17 cellular contexts compared by ENCODE assay signal in the genomic region with DNA sequence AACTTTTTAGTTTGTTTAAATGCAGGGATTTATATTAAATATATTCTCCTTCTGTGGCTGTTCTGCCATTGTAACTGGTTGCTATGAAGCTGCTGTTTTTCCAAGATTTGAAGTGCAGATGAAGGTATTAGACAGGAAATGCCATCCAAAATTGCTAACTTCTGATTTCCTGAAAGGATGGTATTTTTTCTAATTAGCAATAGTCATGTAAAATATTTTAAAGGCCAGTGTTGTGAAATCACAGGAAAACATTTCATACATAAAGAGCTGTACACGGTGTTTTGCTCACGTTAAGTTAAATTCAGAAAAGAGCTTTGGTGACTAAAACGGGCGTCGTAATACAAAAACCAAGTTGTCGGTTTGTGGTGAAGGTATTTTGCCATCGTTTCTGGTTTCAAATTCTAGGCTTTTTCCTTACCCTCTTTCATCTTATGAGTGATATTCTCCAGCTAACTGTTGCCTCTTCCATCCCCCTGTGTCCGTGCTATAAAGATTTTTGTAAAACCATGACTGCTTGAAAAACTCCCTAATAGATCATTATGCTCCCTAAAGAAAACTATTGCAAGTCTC. TPM values are rescaled to one million over a fixed set of nuclear protein-coding genes. Genes with fewer than 3 reads are reported as not detected.
DNase-seq lines count a peak whose midpoint lies in the region; ATAC-seq, FAIRE-seq and TF ChIP-seq lines count a peak whose summit lies in the region.
"Had no signal": no experiment of that assay in that cellular context is flagged by ENCODE, and none has a peak within 500 bp of the region (broad histone marks: within the 10 kb centered on the region; RNA-seq: fewer than 3 reads in every experiment).

No MANE protein-coding gene starts in this region.

- TF ChIP-seq CTCF in K562 (IDR thresholded peaks at IDR 0.05 in 2 of 3, conservative IDR thresholded peaks at IDR 0.05 in 1 of 3; ENCODE audit: insufficient read depth in 2 of 3, low read depth in 1 of 3, low read length in 3 of 3): no peak

- ATAC-seq in activated naive CD4-positive, alpha-beta T cell treated with anti-CD3 and anti-CD28 coated beads, Interleukin-2, amount 50 U/mL, for 72 hours: peak; percentile 32 to 58
- ATAC-seq in K562 (no peak), GM18520 (IDR thresholded peaks at IDR 0.05; ENCODE audit: unreplicated experiment) (no peak)
- ATAC-seq in stimulated activated naive CD8-positive, alpha-beta T cell treated with anti-CD3 and anti-CD28 coated beads, Interleukin-15, amount 100 ng/mL, for 72 hours: peak; percentile 13
- ATAC-seq: GM12878 had no signal

- no peaks in the 10 kb centered on the region for H3K27me3 ChIP-seq in K562 (ENCODE audit: control insufficient read depth in 2 of 2, insufficient read depth in 2 of 2, low read length in 2 of 2)
- H3K27me3 ChIP-seq: ascending aorta had no signal

- no peak for TF ChIP-seq EP300 in K562 (IDR thresholded peaks at IDR 0.05; ENCODE audit: low read length)

- H3K4me2 ChIP-seq in K562 (ENCODE audit: insufficient read depth, low read length): no peak overlapping the region

- no TSS peak for BruUV-seq in K562 (replicated peaks; lab: Mats Ljungman, UMichigan)

- H3K9me3 ChIP-seq in K562 (replicated peaks; ENCODE audit: control insufficient read depth, insufficient read depth, low read depth, low read length): no peaks in the 10 kb centered on the region
- H3K9me3 ChIP-seq: ascending aorta, prostate gland had no signal

- no peak overlapping the region for H3K4me3 ChIP-seq in K562
- H3K4me3 ChIP-seq: ascending aorta, GM12878, prostate gland had no signal

- H3K27me3 Mint-ChIP-seq in stimulated activated naive CD8-positive, alpha-beta T cell treated with anti-CD3 and anti-CD28 coated beads, Interleukin-15, amount 100 ng/mL, for 72 hours: no peaks in the 10 kb centered on the region
- H3K27me3 Mint-ChIP-seq in activated T-helper 1 cell treated with anti-CD3 and anti-CD28 coated beads, Interleukin-12 subunit alpha, Interleukin-12 subunit beta, Interleukin-2, Interleukin-4 antibody, amounts not matched to agents 30 ng/mL and 10 ng/mL and 1 ng/mL, durations not matched to agents 14 hours and 24 hours and 36 hours (ENCODE audit: insufficient read depth): no peaks in the 10 kb centered on the region

- peaks cover 23 to 37% of the 10 kb centered on the region in 2 experiments for H3K4me1 ChIP-seq in K562 (replicated peaks in 1 of 2; ENCODE audit: control insufficient read depth in 2 of 2, insufficient read depth in 2 of 2, low read length in 2 of 2)
- H3K4me1 ChIP-seq: prostate gland had no signal

- POLR2A ChIA-PET in K562 (lab: Yijun Ruan, JAX): no interaction called here

- H3K27ac Mint-ChIP-seq in activated naive CD4-positive, alpha-beta T cell treated with anti-CD3 and anti-CD28 coated beads, Interleukin-2, amount 50 U/mL, for 72 hours: peak overlapping the region in 1 of 2 donors; percentile 23
- no peak overlapping the region for H3K27ac Mint-ChIP-seq in stimulated activated naive CD8-positive, alpha-beta T cell treated with anti-CD3 and anti-CD28 coated beads, Interleukin-15, amount 100 ng/mL, for 72 hours
- no peak overlapping the region for H3K27ac Mint-ChIP-seq in activated T-helper 1 cell treated with anti-CD3 and anti-CD28 coated beads, Interleukin-12 subunit alpha, Interleukin-12 subunit beta, Interleukin-2, Interleukin-4 antibody, amounts not matched to agents 30 ng/mL and 10 ng/mL and 1 ng/mL, durations not matched to agents 14 hours and 24 hours and 36 hours

- DNase-seq in activated naive CD4-positive, alpha-beta T cell treated with anti-CD3 and anti-CD28 coated beads, Interleukin-2, amount 50 U/mL, for 72 hours (ENCODE audit: low spot score in 2 of 2): no peak
- DNase-seq in activated naive CD4-positive, alpha-beta T cell (lab: John Stamatoyannopoulos, UW): no peak
- DNase-seq in NOMO-1 treated with dmso at 0.1 percent for 144 hours (lab: John Stamatoyannopoulos, UW; ENCODE audit: unreplicated experiment) (peak; percentile 45), K562 (ENCODE audit: extremely low read depth in 1 of 4, low spot score in 3 of 4) (no peak), ureter (ENCODE audit: low spot score) (no peak)
- DNase-seq in stimulated activated naive CD8-positive, alpha-beta T cell treated with anti-CD3 and anti-CD28 coated beads, Interleukin-15, amount 100 ng/mL, for 72 hours: no peak
- DNase-seq in activated T-helper 1 cell treated with anti-CD3 and anti-CD28 coated beads, Interleukin-12 subunit alpha, Interleukin-12 subunit beta, Interleukin-2, Interleukin-4 antibody, amounts not matched to agents 30 ng/mL and 10 ng/mL and 1 ng/mL, durations not matched to agents 14 hours and 24 hours and 36 hours (ENCODE audit: low spot score): no peak
- DNase-seq: DMS79 treated with DMSO at 0.1 percent for 48 hours; effector CD4-positive, alpha-beta T cell; NCI-H2171; stimulated activated CD4-positive, alpha-beta T cell treated with anti-CD3 and anti-CD28 coated beads, Interleukin-1b, Interleukin-23, amount 100 ng/mL, for 48 hours had no signal

- no peak for TF ChIP-seq RAD21 in K562 (CRISPR knock-in tag; conservative IDR thresholded peaks at IDR 0.05 in 1 of 2, IDR thresholded peaks at IDR 0.05 in 1 of 2)

- CTCF ChIA-PET in K562 (lab: Yijun Ruan, JAX; ENCODE audit: low intra/inter-chr PET ratio): no interaction called here

- H3K79me2 ChIP-seq in K562 (ENCODE audit: control insufficient read depth, insufficient read depth, low read length): peaks cover 25% of the 10 kb centered on the region

- H3K4me3 Mint-ChIP-seq in stimulated activated naive CD8-positive, alpha-beta T cell treated with anti-CD3 and anti-CD28 coated beads, Interleukin-15, amount 100 ng/mL, for 72 hours: peak overlapping the region; percentile 3 to 16
- H3K4me3 Mint-ChIP-seq in activated T-helper 1 cell treated with anti-CD3 and anti-CD28 coated beads, Interleukin-12 subunit alpha, Interleukin-12 subunit beta, Interleukin-2, Interleukin-4 antibody, amounts not matched to agents 30 ng/mL and 10 ng/mL and 1 ng/mL, durations not matched to agents 14 hours and 24 hours and 36 hours: no peak overlapping the region

- no peak overlapping the region for H3K9ac ChIP-seq in K562 (ENCODE audit: insufficient read depth in 1 of 2, low read depth in 2 of 2, low read length in 2 of 2)

- no peak for TF ChIP-seq POLR2A in K562 (conservative IDR thresholded peaks at IDR 0.05)

- H3K36me3 Mint-ChIP-seq in activated naive CD4-positive, alpha-beta T cell treated with anti-CD3 and anti-CD28 coated beads, Interleukin-2, amount 50 U/mL, for 72 hours: no peaks in the 10 kb centered on the region
- peaks cover 5% of the 10 kb centered on the region for H3K36me3 Mint-ChIP-seq in activated T-helper 1 cell treated with anti-CD3 and anti-CD28 coated beads, Interleukin-12 subunit alpha, Interleukin-12 subunit beta, Interleukin-2, Interleukin-4 antibody, amounts not matched to agents 30 ng/mL and 10 ng/mL and 1 ng/mL, durations not matched to agents 14 hours and 24 hours and 36 hours (ENCODE audit: low read depth)

- no peak overlapping the region for H2AFZ ChIP-seq in K562 (ENCODE audit: low read depth, low read length)

- in situ Hi-C loops in K562 (cut with MboI): no loop called here

- H4K20me1 ChIP-seq in K562 (replicated peaks; ENCODE audit: control insufficient read depth, insufficient read depth, low read length): peaks cover 4% of the 10 kb centered on the region; the same call in 1 of the 2 replicates

- H3K27ac ChIP-seq in K562 (ENCODE audit: extremely low read depth, low read depth, low read length): no peak overlapping the region
- H3K27ac ChIP-seq: ascending aorta had no signal

- WGBS in K562 (ENCODE audit: insufficient coverage, low coverage, missing lambda C conversion rate): 78% methylated on average over 8 of the region's 8 CpGs

- FAIRE-seq in K562 (lab: Jason Lieb, UNC): no peak
- FAIRE-seq: GM12878, keratinocyte, urothelium cell line had no signal

- no peaks in the 10 kb centered on the region; the same call in 2 of the 3 replicates for H3K36me3 ChIP-seq in K562 (ENCODE audit: control insufficient read depth, insufficient read depth, low read length)
- H3K36me3 ChIP-seq: ascending aorta, prostate gland had no signal

- peaks cover 3% of the 10 kb centered on the region for H3K9me1 ChIP-seq in K562 (ENCODE audit: control insufficient read depth, insufficient read depth, low read length)

- intact Hi-C loops in K562 (cut with micrococcal nuclease): no loop called here
- intact Hi-C loops in activated T-helper 1 cell treated with anti-CD3 and anti-CD28 coated beads, Interleukin-12 subunit alpha, Interleukin-12 subunit beta, Interleukin-2, Interleukin-4 antibody, amounts not matched to agents 30 ng/mL and 10 ng/mL and 1 ng/mL, durations not matched to agents 14 hours and 24 hours and 36 hours (cut with micrococcal nuclease): no loop called here

- H3K4me1 Mint-ChIP-seq in stimulated activated naive CD8-positive, alpha-beta T cell treated with anti-CD3 and anti-CD28 coated beads, Interleukin-15, amount 100 ng/mL, for 72 hours: peaks cover 76% of the 10 kb centered on the region
- H3K4me1 Mint-ChIP-seq in activated T-helper 1 cell treated with anti-CD3 and anti-CD28 coated beads, Interleukin-12 subunit alpha, Interleukin-12 subunit beta, Interleukin-2, Interleukin-4 antibody, amounts not matched to agents 30 ng/mL and 10 ng/mL and 1 ng/mL, durations not matched to agents 14 hours and 24 hours and 36 hours (ENCODE audit: low read depth): peaks cover 38% of the 10 kb centered on the region

- H3K9me3 Mint-ChIP-seq in activated naive CD4-positive, alpha-beta T cell treated with anti-CD3 and anti-CD28 coated beads, Interleukin-2, amount 50 U/mL, for 72 hours: no peaks in the 10 kb centered on the region
- no peaks in the 10 kb centered on the region for H3K9me3 Mint-ChIP-seq in stimulated activated naive CD8-positive, alpha-beta T cell treated with anti-CD3 and anti-CD28 coated beads, Interleukin-15, amount 100 ng/mL, for 72 hours
- H3K9me3 Mint-ChIP-seq in activated T-helper 1 cell treated with anti-CD3 and anti-CD28 coated beads, Interleukin-12 subunit alpha, Interleukin-12 subunit beta, Interleukin-2, Interleukin-4 antibody, amounts not matched to agents 30 ng/mL and 10 ng/mL and 1 ng/mL, durations not matched to agents 14 hours and 24 hours and 36 hours: no peaks in the 10 kb centered on the region

RNA-seq across cellular contexts. Expression of gene AFF1, which starts 39.8 kb away (rescaled TPM):
- 10 to 100 TPM; 41.5 to 71.7 TPM for total RNA-seq in activated naive CD4-positive, alpha-beta T cell treated with anti-CD3 and anti-CD28 coated beads, Interleukin-2, amount 50 U/mL, for 72 hours
- 144 and 172 TPM in 2 replicates for total RNA-seq in K562 (2011; cell fraction: chromatin; rRNA removed; ENCODE audit: low replicate concordance)
- 34.5 and 40.9 TPM in 2 replicates for total RNA-seq in K562 (2011; cell fraction: nucleolus; rRNA removed)
- total RNA-seq in K562 (2011; cell fraction: nucleoplasm; rRNA removed): 54.2 and 74.1 TPM in 2 replicates
- total RNA-seq in K562 (2014; rRNA removed) (16.9 and 17.1 TPM in 2 replicates), K562 (2014; rRNA removed; fragmentation: Illumina TruSeq; extraction: Trizol) (19.0 and 21.2 TPM in 2 replicates), K562 (2015; rRNA removed; fragmentation: Illumina TruSeq; extraction: Trizol) (17.8 and 20.7 TPM in 2 replicates), K562 (2021) (46.2 and 47.5 TPM in 2 replicates), ureter (194 TPM)
- polyA plus RNA-seq in K562 (2011; rRNA removed) (17.2 and 17.7 TPM in 2 replicates), K562 (2014; fragmentation: Illumina TruSeq; extraction: Trizol) (29.5 and 31.9 TPM in 2 replicates), K562 (2014; fragmentation: Nextera tagmentation; extraction: Ambion mirVana) (1 to 10 TPM; 4.1 to 9.9 TPM), K562 (2014; rRNA removed) (15.2 and 15.3 TPM in 2 replicates)
- 9.4 and 16.2 TPM in 2 replicates for polyA plus RNA-seq in K562 (2011; cell fraction: cytosol; rRNA removed)
- 37.1 and 55.1 TPM in 2 replicates for polyA plus RNA-seq in K562 (2011; cell fraction: nucleus; rRNA removed)
- 12.9 and 15.0 TPM in 2 replicates for polyA plus RNA-seq in K562 (2012)
- 71.7 and 90.0 TPM in 2 replicates for polyA minus RNA-seq in K562 (2011; rRNA and poly(A)+ RNA removed)
- polyA minus RNA-seq in K562 (2011; cell fraction: cytosol; rRNA and poly(A)+ RNA removed): 28.2 and 30.6 TPM in 2 replicates
- 35.0 and 70.0 TPM in 2 replicates for polyA minus RNA-seq in K562 (2011; cell fraction: nucleus; rRNA and poly(A)+ RNA removed)
- total RNA-seq in activated T-helper 1 cell treated with anti-CD3 and anti-CD28 coated beads, Interleukin-12 subunit alpha, Interleukin-12 subunit beta, Interleukin-2, Interleukin-4 antibody, amounts not matched to agents 30 ng/mL and 10 ng/mL and 1 ng/mL, durations not matched to agents 14 hours and 24 hours and 36 hours: 44.7 and 47.0 TPM in 2 replicates

Comparison
In these comparisons a context has a peak if more than half of its experiments do, and no peak if none do; other contexts are left out.
1. ATAC-seq: peak in activated naive CD4-positive, alpha-beta T cell treated with anti-CD3 and anti-CD28 coated beads, Interleukin-2, amount 50 U/mL, for 72 hours (2 of 2) and stimulated activated naive CD8-positive, alpha-beta T cell treated with anti-CD3 and anti-CD28 coated beads, Interleukin-15, amount 100 ng/mL, for 72 hours (single experiment); none in K562 (single experiment) and GM18520 (single experiment).